ENCODE assay signal across 17 cellular contexts in the genomic region with DNA sequence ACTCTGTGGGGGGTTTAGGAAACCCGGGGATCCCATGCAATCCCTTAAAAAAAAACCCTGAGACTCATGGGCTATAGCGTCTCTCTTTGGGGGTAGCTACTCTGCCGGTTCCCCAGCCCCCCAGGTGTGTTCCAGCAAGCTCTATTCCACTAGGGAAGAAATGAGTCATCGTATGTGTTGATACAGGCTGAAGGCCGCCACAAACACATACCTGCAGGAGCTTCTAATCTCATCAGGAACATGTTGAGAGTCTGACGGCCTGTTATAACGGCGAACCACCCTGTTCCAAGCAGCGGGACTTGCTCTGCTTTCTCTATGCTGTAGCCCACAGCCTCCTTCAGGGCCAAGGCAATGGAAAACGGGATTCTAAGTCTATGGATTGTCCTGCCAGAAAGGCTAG. TPM values are rescaled to one million over a fixed set of nuclear protein-coding genes. Genes with fewer than 3 reads are reported as not detected.
DNase-seq lines count a peak whose midpoint lies in the region; ATAC-seq and TF ChIP-seq lines count a peak whose summit lies in the region.
"Had no signal": no experiment of that assay in that cellular context is flagged by ENCODE, and none has a peak within 500 bp of the region (broad histone marks: within the 10 kb centered on the region; RNA-seq: fewer than 3 reads in every experiment).

No MANE protein-coding gene starts in this region.

- peaks cover 66% of the 10 kb centered on the region for H3K4me1 ChIP-seq in PC-9 (replicated peaks; ENCODE audit: insufficient read depth)
- H3K4me1 ChIP-seq: ascending aorta; BLaER1 treated with 17β-estradiol and CSF1 and Interleukin-3, amounts not matched to agents 10 nM and 100 nM; heart left ventricle; lower lobe of right lung had no signal

- no peaks in the 10 kb centered on the region for H3K79me2 ChIP-seq in PC-9 (ENCODE audit: low read depth)

- peak overlapping the region; percentile 96 for H3K27ac ChIP-seq in PC-9
- peak overlapping the region; percentile 97 for H3K27ac ChIP-seq in epithelial cell of prostate
- H3K27ac ChIP-seq: ascending aorta; BLaER1 treated with 17β-estradiol and CSF1 and Interleukin-3, amounts not matched to agents 10 nM and 100 nM; heart left ventricle; lower lobe of right lung had no signal

- no peak overlapping the region for H2AFZ ChIP-seq in PC-9

- no peaks in the 10 kb centered on the region for H4K20me1 ChIP-seq in PC-9 (ENCODE audit: insufficient read depth)
- H4K20me1 ChIP-seq: BLaER1 treated with 17β-estradiol and CSF1 and Interleukin-3, amounts not matched to agents 10 nM and 100 nM had no signal

- H3K4me2 ChIP-seq in PC-9 = peak overlapping the region; percentile 79
- H3K4me2 ChIP-seq: BLaER1 treated with 17β-estradiol and CSF1 and Interleukin-3, amounts not matched to agents 10 nM and 100 nM had no signal

- H3K36me3 ChIP-seq in PC-9 (ENCODE audit: low read depth) = no peaks in the 10 kb centered on the region
- H3K36me3 ChIP-seq: ascending aorta; BLaER1 treated with 17β-estradiol and CSF1 and Interleukin-3, amounts not matched to agents 10 nM and 100 nM; heart left ventricle; lower lobe of right lung had no signal

- CTCF ChIA-PET in PC-9 (lab: Charles Lee) = interaction anchor here (0.7 to 1.5 kb wide), 5 partner anchors 26 to 354 kb away, joined by 3 to 11 read pairs (median 4); no protein-coding TSS in a partner anchor

- ATAC-seq in sciatic nerve = peak; percentile 32

- H3K27me3 ChIP-seq in PC-9 (ENCODE audit: insufficient read depth, low read depth) = no peaks in the 10 kb centered on the region
- H3K27me3 ChIP-seq: ascending aorta; BLaER1 treated with 17β-estradiol and CSF1 and Interleukin-3, amounts not matched to agents 10 nM and 100 nM; heart left ventricle had no signal

- in situ Hi-C loops in G401 (cut with HindIII; ENCODE audit: low sequenced_read_pairs) = no loop called here

- DNase-seq in ELR (ENCODE audit: low read depth) (peak; percentile 19), PC-9 (peak; percentile 52 to 83), epithelial cell of prostate (ENCODE audit: low read depth, low spot score) (peak; percentile 95), sciatic nerve (ENCODE audit: low spot score) (peak; percentile 35), G401 (ENCODE audit: low spot score) (no peak), NCI-H446 treated with DMSO at 0.1 percent for 48 hours (lab: John Stamatoyannopoulos, UW) (no peak), activated gamma-delta T cell (lab: John Stamatoyannopoulos, UW) (no peak), NCI-H510A treated with DMSO at 0.1 percent for 48 hours (lab: John Stamatoyannopoulos, UW) (no peak)
- DNase-seq: activated CD4-positive, CD25-positive, alpha-beta regulatory T cell; GF-D8; heart left ventricle; lower lobe of right lung; NCI-H2029 treated with DMSO at 0.1 percent for 48 hours; nucleus accumbens had no signal

- POLR2A ChIA-PET in PC-9 (lab: Charles Lee; ENCODE audit: unreplicated experiment) = interaction anchor here (0.5 to 0.7 kb wide), 4 partner anchors 32 to 402 kb away, joined by 3 to 5 read pairs (median 4); no protein-coding TSS in a partner anchor

- H3K9me3 ChIP-seq in PC-9 (ENCODE audit: insufficient read depth, low read depth) = no peaks in the 10 kb centered on the region
- H3K9me3 ChIP-seq: ascending aorta; BLaER1 treated with 17β-estradiol and CSF1 and Interleukin-3, amounts not matched to agents 10 nM and 100 nM; heart left ventricle; lower lobe of right lung had no signal

- no peaks in the 10 kb centered on the region for H3K9me2 ChIP-seq in PC-9 (ENCODE audit: insufficient read depth)

- peak overlapping the region; percentile 56; the same call in 1 of the 2 replicates for H3K4me3 ChIP-seq in PC-9
- H3K4me3 ChIP-seq: ascending aorta; BLaER1 treated with 17β-estradiol and CSF1 and Interleukin-3, amounts not matched to agents 10 nM and 100 nM; heart left ventricle; lower lobe of right lung had no signal

- no TSS peak for BruUV-seq in PC-9 (replicated peaks; lab: Mats Ljungman, UMichigan)

- H3F3A ChIP-seq in PC-9 (ENCODE audit: insufficient read depth, low read depth) = peaks cover 26% of the 10 kb centered on the region

- intact Hi-C loops in PC-9 (cut with micrococcal nuclease; ENCODE audit: unreplicated experiment) (loop anchor here (5.0 to 10.0 kb wide), 3 partner anchors 124 to 454 kb away; no protein-coding TSS in a partner anchor), sciatic nerve (cut with DNase I) (no loop called here)

- no peak for TF ChIP-seq CTCF in PC-9 (conservative IDR thresholded peaks at IDR 0.05)

RNA-seq across cellular contexts. Expression of gene KRT5, which starts 1.0 kb away (rescaled TPM):
- 89.7 and 134 TPM in 2 replicates for total RNA-seq in PC-9 (2021)
- 2.6 TPM for total RNA-seq in sciatic nerve
- not detected in 2 replicates for total RNA-seq in G401 (2014; rRNA removed; shearing (Covaris generic))
- total RNA-seq: activated T-helper 1 cell treated with anti-CD3 and anti-CD28 coated beads, Interleukin-12 subunit alpha, Interleukin-12 subunit beta, Interleukin-2, Interleukin-4 antibody, amounts not matched to agents 30 ng/mL and 10 ng/mL and 1 ng/mL, durations not matched to agents 14 hours and 24 hours and 36 hours had no signal

RNA-seq across cellular contexts. Expression of gene KRT6A, which starts 28.1 kb away (rescaled TPM):
- total RNA-seq in PC-9 (2021) (55.9 and 87.5 TPM in 2 replicates), sciatic nerve (not detected)
- not detected in 2 replicates for total RNA-seq in G401 (2014; rRNA removed; shearing (Covaris generic))
- total RNA-seq: activated T-helper 1 cell treated with anti-CD3 and anti-CD28 coated beads, Interleukin-12 subunit alpha, Interleukin-12 subunit beta, Interleukin-2, Interleukin-4 antibody, amounts not matched to agents 30 ng/mL and 10 ng/mL and 1 ng/mL, durations not matched to agents 14 hours and 24 hours and 36 hours had no signal

RNA-seq across cellular contexts. Expression of gene KRT71, which starts 31.8 kb away (rescaled TPM):
- total RNA-seq in PC-9 (2021) (not detected in 2 replicates), sciatic nerve (not detected)
- total RNA-seq in G401 (2014; rRNA removed; shearing (Covaris generic)) = not detected in 2 replicates
- total RNA-seq: activated T-helper 1 cell treated with anti-CD3 and anti-CD28 coated beads, Interleukin-12 subunit alpha, Interleukin-12 subunit beta, Interleukin-2, Interleukin-4 antibody, amounts not matched to agents 30 ng/mL and 10 ng/mL and 1 ng/mL, durations not matched to agents 14 hours and 24 hours and 36 hours; ascending aorta; heart left ventricle; lower lobe of right lung had no signal

RNA-seq across cellular contexts. Expression of gene KRT6C, which starts 47.6 kb away (rescaled TPM):
- not detected in 2 replicates for total RNA-seq in PC-9 (2021)
- total RNA-seq in sciatic nerve = not detected
- not detected in 2 replicates for total RNA-seq in G401 (2014; rRNA removed; shearing (Covaris generic))
- total RNA-seq: activated T-helper 1 cell treated with anti-CD3 and anti-CD28 coated beads, Interleukin-12 subunit alpha, Interleukin-12 subunit beta, Interleukin-2, Interleukin-4 antibody, amounts not matched to agents 30 ng/mL and 10 ng/mL and 1 ng/mL, durations not matched to agents 14 hours and 24 hours and 36 hours; ascending aorta; heart left ventricle; lower lobe of right lung had no signal

RNA-seq across cellular contexts. Expression of gene KRT74, which starts 52.5 kb away (rescaled TPM):
- not detected in 2 replicates for total RNA-seq in PC-9 (2021)
- not detected for total RNA-seq in sciatic nerve
- not detected in 2 replicates for total RNA-seq in G401 (2014; rRNA removed; shearing (Covaris generic))
- total RNA-seq: activated T-helper 1 cell treated with anti-CD3 and anti-CD28 coated beads, Interleukin-12 subunit alpha, Interleukin-12 subunit beta, Interleukin-2, Interleukin-4 antibody, amounts not matched to agents 30 ng/mL and 10 ng/mL and 1 ng/mL, durations not matched to agents 14 hours and 24 hours and 36 hours; ascending aorta; heart left ventricle; lower lobe of right lung had no signal

Comparison
In these comparisons a context has a peak if more than half of its experiments do, and no peak if none do; other contexts are left out.
1. DNase-seq: peak in ELR (single experiment), PC-9 (2 of 2), epithelial cell of prostate (single experiment) and sciatic nerve (single experiment); none in G401 (single experiment), NCI-H446 treated with DMSO at 0.1 percent for 48 hours (single experiment), activated gamma-delta T cell (single experiment) and NCI-H510A treated with DMSO at 0.1 percent for 48 hours (single experiment).
2. RNA of gene KRT5, which starts 1.0 kb away (total RNA-seq): 89.7 to 134 TPM in PC-9; 2.6 TPM in sciatic nerve (single experiment) and not detected in G401; every median in the first group is over 10 times any median in the second.
3. RNA of gene KRT6A, which starts 28.1 kb away (total RNA-seq): 55.9 to 87.5 TPM in PC-9; not detected in sciatic nerve (single experiment) and not detected in G401; every median in the first group is over 10 times any median in the second.